Comparison of ENCODE assay signal across 1 cellular context in genomic region chr5:40828690-40829661, GRCh38.
TF ChIP-seq lines count a peak whose summit lies in the region.

No MANE protein-coding gene starts in this region.

TF ChIP-seq in K562, 482 proteins besides CTCF, POLR2A, EP300 and RAD21 (continues in another document):
- TF ChIP-seq NFIC (IDR thresholded peaks at IDR 0.05) (peak; percentile 23; the same call in 1 of the 2 replicates), ELK3 (CRISPR knock-in tag; IDR thresholded peaks at IDR 0.05) (peak; percentile 81; the same call in 1 of the 2 replicates), L3MBTL2 (IDR thresholded peaks at IDR 0.05) (no peak), TEAD4 (IDR thresholded peaks at IDR 0.05; ENCODE audit: low read length) (no peak; the same call in 1 of the 2 replicates), TEAD4 (CRISPR knock-in tag; IDR thresholded peaks at IDR 0.05; ENCODE audit: borderline replicate concordance) (no peak), YY1 (IDR thresholded peaks at IDR 0.05; ENCODE audit: borderline replicate concordance in 1 of 3, control insufficient read depth in 1 of 3, extremely low read depth in 1 of 3, insufficient read depth in 3 of 3, insufficient read length in 1 of 3, insufficient replicate concordance in 2 of 3, low read depth in 1 of 3, low read length in 2 of 3) (no peak), TAF15 (IDR thresholded peaks at IDR 0.05; ENCODE audit: low read depth, low read length) (no peak), POLR2G (IDR thresholded peaks at IDR 0.05; ENCODE audit: low read depth, low read length) (peak; percentile 46; the same call in 1 of the 2 replicates), CLOCK (CRISPR knock-in tag; IDR thresholded peaks at IDR 0.05; ENCODE audit: borderline replicate concordance) (no peak), SMC3 (conservative IDR thresholded peaks at IDR 0.05; ENCODE audit: insufficient read depth, low read depth, low read length) (no peak), MIER1 (IDR thresholded peaks at IDR 0.05; ENCODE audit: low read depth) (no peak), ZNF436 (CRISPR knock-in tag; IDR thresholded peaks at IDR 0.05) (peak; percentile 19; the same call in 1 of the 2 replicates), ZFP36 (IDR thresholded peaks at IDR 0.05; ENCODE audit: low read depth, low read length, partially characterized antibody) (no peak), ZNF121 (CRISPR knock-in tag; conservative IDR thresholded peaks at IDR 0.05) (no peak), DACH1 (IDR thresholded peaks at IDR 0.05; ENCODE audit: partially characterized antibody) (no peak), SRSF3 (IDR thresholded peaks at IDR 0.05; ENCODE audit: insufficient read depth, low read length) (no peak), ZNF133 (CRISPR knock-in tag; IDR thresholded peaks at IDR 0.05) (no peak), CBFA2T2 (conservative IDR thresholded peaks at IDR 0.05) (0 out of 2 replicates have a peak, but pooled peaks have one; percentile 2), ZNF280B (CRISPR knock-in tag; IDR thresholded peaks at IDR 0.05) (no peak), TOE1 (IDR thresholded peaks at IDR 0.05; ENCODE audit: borderline replicate concordance) (no peak), TOE1 (CRISPR knock-in tag; IDR thresholded peaks at IDR 0.05; ENCODE audit: borderline replicate concordance, low read depth) (no peak), SUPT5H (IDR thresholded peaks at IDR 0.05) (peak; percentile 87), EWSR1 (IDR thresholded peaks at IDR 0.05; ENCODE audit: borderline replicate concordance, low read depth, partially characterized antibody) (peak; percentile 79), NELFE (IDR thresholded peaks at IDR 0.05; ENCODE audit: insufficient read depth, insufficient read length) (no peak), ZKSCAN1 (IDR thresholded peaks at IDR 0.05; ENCODE audit: low read depth, low read length) (peak; percentile 99), PHF8 (IDR thresholded peaks at IDR 0.05; ENCODE audit: borderline replicate concordance, low read length) (no peak), KLF10 (CRISPR knock-in tag; IDR thresholded peaks at IDR 0.05) (0 out of 2 replicates have a peak, but pooled peaks have one; percentile 57), ARID1B (IDR thresholded peaks at IDR 0.05) (no peak), HDAC3 (IDR thresholded peaks at IDR 0.05; ENCODE audit: borderline replicate concordance, partially characterized antibody) (peak; percentile 28), PHB (CRISPR knock-in tag; IDR thresholded peaks at IDR 0.05) (no peak), NFE2L1 (tag; IDR thresholded peaks at IDR 0.05; ENCODE audit: borderline replicate concordance, low read depth) (no peak), ZNF347 (CRISPR knock-in tag; IDR thresholded peaks at IDR 0.05; ENCODE audit: low read depth) (peak; percentile 74), ERF (CRISPR knock-in tag; IDR thresholded peaks at IDR 0.05) (peak; percentile 17; the same call in 1 of the 2 replicates), MCM2 (IDR thresholded peaks at IDR 0.05; ENCODE audit: low read depth) (no peak), POLR2AphosphoS2 (IDR thresholded peaks at IDR 0.05; ENCODE audit: low read length) (peak; percentile 22; the same call in 1 of the 2 replicates), HSF4 (CRISPR knock-in tag; IDR thresholded peaks at IDR 0.05; ENCODE audit: borderline replicate concordance) (no peak), FOXA3 (CRISPR knock-in tag; conservative IDR thresholded peaks at IDR 0.05 in 1 of 2, IDR thresholded peaks at IDR 0.05 in 1 of 2) (no peak), ELF4 (CRISPR knock-in tag; IDR thresholded peaks at IDR 0.05) (0 out of 2 replicates have a peak, but pooled peaks have one; percentile 15), CXXC5 (CRISPR knock-in tag; IDR thresholded peaks at IDR 0.05) (no peak), PHTF2 (CRISPR knock-in tag; IDR thresholded peaks at IDR 0.05) (no peak), SMARCA4 (IDR thresholded peaks at IDR 0.05) (no peak), ZNF76 (CRISPR knock-in tag; IDR thresholded peaks at IDR 0.05; ENCODE audit: borderline replicate concordance) (no peak), CTBP1 (IDR thresholded peaks at IDR 0.05; ENCODE audit: borderline replicate concordance) (no peak), STAT5A (IDR thresholded peaks at IDR 0.05; ENCODE audit: borderline replicate concordance, low read length) (peak; percentile 14; the same call in 1 of the 2 replicates), MTA2 (IDR thresholded peaks at IDR 0.05; ENCODE audit: low read depth) (no peak)
- TF ChIP-seq, protein P1, sequence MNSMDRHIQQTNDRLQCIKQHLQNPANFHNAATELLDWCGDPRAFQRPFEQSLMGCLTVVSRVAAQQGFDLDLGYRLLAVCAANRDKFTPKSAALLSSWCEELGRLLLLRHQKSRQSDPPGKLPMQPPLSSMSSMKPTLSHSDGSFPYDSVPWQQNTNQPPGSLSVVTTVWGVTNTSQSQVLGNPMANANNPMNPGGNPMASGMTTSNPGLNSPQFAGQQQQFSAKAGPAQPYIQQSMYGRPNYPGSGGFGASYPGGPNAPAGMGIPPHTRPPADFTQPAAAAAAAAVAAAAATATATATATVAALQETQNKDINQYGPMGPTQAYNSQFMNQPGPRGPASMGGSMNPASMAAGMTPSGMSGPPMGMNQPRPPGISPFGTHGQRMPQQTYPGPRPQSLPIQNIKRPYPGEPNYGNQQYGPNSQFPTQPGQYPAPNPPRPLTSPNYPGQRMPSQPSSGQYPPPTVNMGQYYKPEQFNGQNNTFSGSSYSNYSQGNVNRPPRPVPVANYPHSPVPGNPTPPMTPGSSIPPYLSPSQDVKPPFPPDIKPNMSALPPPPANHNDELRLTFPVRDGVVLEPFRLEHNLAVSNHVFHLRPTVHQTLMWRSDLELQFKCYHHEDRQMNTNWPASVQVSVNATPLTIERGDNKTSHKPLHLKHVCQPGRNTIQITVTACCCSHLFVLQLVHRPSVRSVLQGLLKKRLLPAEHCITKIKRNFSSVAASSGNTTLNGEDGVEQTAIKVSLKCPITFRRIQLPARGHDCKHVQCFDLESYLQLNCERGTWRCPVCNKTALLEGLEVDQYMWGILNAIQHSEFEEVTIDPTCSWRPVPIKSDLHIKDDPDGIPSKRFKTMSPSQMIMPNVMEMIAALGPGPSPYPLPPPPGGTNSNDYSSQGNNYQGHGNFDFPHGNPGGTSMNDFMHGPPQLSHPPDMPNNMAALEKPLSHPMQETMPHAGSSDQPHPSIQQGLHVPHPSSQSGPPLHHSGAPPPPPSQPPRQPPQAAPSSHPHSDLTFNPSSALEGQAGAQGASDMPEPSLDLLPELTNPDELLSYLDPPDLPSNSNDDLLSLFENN (IDR thresholded peaks at IDR 0.05; ENCODE audit: low read depth in 2 of 2, low read length in 2 of 2): no peak
- TF ChIP-seq, protein P2, sequence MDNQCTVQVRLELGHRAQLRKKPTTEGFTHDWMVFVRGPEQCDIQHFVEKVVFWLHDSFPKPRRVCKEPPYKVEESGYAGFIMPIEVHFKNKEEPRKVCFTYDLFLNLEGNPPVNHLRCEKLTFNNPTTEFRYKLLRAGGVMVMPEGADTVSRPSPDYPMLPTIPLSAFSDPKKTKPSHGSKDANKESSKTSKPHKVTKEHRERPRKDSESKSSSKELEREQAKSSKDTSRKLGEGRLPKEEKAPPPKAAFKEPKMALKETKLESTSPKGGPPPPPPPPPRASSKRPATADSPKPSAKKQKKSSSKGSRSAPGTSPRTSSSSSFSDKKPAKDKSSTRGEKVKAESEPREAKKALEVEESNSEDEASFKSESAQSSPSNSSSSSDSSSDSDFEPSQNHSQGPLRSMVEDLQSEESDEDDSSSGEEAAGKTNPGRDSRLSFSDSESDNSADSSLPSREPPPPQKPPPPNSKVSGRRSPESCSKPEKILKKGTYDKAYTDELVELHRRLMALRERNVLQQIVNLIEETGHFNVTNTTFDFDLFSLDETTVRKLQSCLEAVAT (IDR thresholded peaks at IDR 0.05): no peak
- TF ChIP-seq, protein P3, sequence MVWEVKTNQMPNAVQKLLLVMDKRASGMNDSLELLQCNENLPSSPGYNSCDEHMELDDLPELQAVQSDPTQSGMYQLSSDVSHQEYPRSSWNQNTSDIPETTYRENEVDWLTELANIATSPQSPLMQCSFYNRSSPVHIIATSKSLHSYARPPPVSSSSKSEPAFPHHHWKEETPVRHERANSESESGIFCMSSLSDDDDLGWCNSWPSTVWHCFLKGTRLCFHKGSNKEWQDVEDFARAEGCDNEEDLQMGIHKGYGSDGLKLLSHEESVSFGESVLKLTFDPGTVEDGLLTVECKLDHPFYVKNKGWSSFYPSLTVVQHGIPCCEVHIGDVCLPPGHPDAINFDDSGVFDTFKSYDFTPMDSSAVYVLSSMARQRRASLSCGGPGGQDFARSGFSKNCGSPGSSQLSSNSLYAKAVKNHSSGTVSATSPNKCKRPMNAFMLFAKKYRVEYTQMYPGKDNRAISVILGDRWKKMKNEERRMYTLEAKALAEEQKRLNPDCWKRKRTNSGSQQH (CRISPR knock-in tag; IDR thresholded peaks at IDR 0.05): peak; percentile 69; the same call in 1 of the 2 replicates
- TF ChIP-seq, protein P4, sequence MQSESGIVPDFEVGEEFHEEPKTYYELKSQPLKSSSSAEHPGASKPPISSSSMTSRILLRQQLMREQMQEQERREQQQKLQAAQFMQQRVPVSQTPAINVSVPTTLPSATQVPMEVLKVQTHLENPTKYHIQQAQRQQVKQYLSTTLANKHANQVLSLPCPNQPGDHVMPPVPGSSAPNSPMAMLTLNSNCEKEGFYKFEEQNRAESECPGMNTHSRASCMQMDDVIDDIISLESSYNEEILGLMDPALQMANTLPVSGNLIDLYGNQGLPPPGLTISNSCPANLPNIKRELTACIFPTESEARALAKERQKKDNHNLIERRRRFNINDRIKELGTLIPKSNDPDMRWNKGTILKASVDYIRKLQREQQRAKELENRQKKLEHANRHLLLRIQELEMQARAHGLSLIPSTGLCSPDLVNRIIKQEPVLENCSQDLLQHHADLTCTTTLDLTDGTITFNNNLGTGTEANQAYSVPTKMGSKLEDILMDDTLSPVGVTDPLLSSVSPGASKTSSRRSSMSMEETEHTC (IDR thresholded peaks at IDR 0.05): no peak
- TF ChIP-seq, protein P5, sequence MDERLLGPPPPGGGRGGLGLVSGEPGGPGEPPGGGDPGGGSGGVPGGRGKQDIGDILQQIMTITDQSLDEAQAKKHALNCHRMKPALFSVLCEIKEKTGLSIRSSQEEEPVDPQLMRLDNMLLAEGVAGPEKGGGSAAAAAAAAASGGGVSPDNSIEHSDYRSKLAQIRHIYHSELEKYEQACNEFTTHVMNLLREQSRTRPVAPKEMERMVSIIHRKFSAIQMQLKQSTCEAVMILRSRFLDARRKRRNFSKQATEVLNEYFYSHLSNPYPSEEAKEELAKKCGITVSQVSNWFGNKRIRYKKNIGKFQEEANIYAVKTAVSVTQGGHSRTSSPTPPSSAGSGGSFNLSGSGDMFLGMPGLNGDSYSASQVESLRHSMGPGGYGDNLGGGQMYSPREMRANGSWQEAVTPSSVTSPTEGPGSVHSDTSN (CRISPR knock-in tag; IDR thresholded peaks at IDR 0.05; ENCODE audit: low read depth): no peak
- TF ChIP-seq, protein P5 (tag; conservative IDR thresholded peaks at IDR 0.05; ENCODE audit: low read depth): no peak
- TF ChIP-seq, protein P6, sequence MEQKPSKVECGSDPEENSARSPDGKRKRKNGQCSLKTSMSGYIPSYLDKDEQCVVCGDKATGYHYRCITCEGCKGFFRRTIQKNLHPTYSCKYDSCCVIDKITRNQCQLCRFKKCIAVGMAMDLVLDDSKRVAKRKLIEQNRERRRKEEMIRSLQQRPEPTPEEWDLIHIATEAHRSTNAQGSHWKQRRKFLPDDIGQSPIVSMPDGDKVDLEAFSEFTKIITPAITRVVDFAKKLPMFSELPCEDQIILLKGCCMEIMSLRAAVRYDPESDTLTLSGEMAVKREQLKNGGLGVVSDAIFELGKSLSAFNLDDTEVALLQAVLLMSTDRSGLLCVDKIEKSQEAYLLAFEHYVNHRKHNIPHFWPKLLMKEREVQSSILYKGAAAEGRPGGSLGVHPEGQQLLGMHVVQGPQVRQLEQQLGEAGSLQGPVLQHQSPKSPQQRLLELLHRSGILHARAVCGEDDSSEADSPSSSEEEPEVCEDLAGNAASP (IDR thresholded peaks at IDR 0.05): no peak
